ENCODE assay signal across 8 cellular contexts in the genomic region with DNA sequence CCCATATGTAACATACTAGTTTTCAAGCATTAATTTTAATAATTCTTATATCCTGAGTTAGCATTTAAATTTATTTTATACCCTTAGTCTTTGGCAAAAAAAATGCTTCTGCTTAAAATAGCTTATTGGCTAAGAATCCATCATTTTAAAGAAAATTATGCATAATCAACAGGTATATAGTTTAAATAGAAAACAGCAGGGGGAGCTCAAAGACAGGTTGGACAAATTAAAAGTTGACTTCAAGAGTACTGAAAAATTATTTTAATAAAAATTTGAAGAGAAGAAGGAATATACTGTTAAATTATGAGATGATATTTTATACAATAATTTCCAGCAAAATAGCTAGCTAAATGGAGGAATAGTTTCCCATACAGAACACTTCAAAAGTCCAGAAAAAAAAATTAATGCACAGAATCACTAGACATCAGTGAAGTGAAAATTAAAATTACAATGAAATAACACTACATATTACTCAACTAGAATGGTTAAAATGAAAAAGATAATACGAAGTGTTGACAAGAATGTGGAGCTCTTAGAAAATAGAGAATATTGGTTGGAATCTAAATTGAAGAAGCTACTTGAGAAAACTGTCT.
DNase-seq lines count a peak whose midpoint lies in the region; ATAC-seq and TF ChIP-seq lines count a peak whose summit lies in the region.

No MANE protein-coding gene starts in this region.

- H3K27me3 ChIP-seq in breast epithelium: no peaks in the 10 kb centered on the region

- no peak overlapping the region for H3K27ac ChIP-seq in breast epithelium

- H3K36me3 Mint-ChIP-seq in naive B cell: no peaks in the 10 kb centered on the region
- H3K36me3 Mint-ChIP-seq in activated naive CD4-positive, alpha-beta T cell treated with anti-CD3 and anti-CD28 coated beads, Interleukin-2, amount 10 ng/mL, durations not matched to agents 7 days and 5 days: no peaks in the 10 kb centered on the region

- H3K4me3 Mint-ChIP-seq in naive B cell: no peak overlapping the region
- no peak overlapping the region for H3K4me3 Mint-ChIP-seq in activated naive CD4-positive, alpha-beta T cell treated with anti-CD3 and anti-CD28 coated beads, Interleukin-2, amount 10 ng/mL, durations not matched to agents 7 days and 5 days

- H3K4me3 ChIP-seq in breast epithelium: no peak overlapping the region

- H3K27ac Mint-ChIP-seq in naive B cell: peak overlapping the region in 1 of 6 donors; percentile 32
- H3K27ac Mint-ChIP-seq in activated naive CD4-positive, alpha-beta T cell treated with anti-CD3 and anti-CD28 coated beads, Interleukin-2, amount 10 ng/mL, durations not matched to agents 7 days and 5 days: no peak overlapping the region

- no peaks in the 10 kb centered on the region for H3K27me3 Mint-ChIP-seq in naive B cell
- H3K27me3 Mint-ChIP-seq in activated naive CD4-positive, alpha-beta T cell treated with anti-CD3 and anti-CD28 coated beads, Interleukin-2, amount 10 ng/mL, durations not matched to agents 7 days and 5 days: no peaks in the 10 kb centered on the region

- ATAC-seq in naive B cell (ENCODE audit: low read depth in 2 of 2): peak; percentile 46 to 47
- no peak for ATAC-seq in stimulated activated naive CD8-positive, alpha-beta T cell treated with anti-CD3 and anti-CD28 coated beads, Interleukin-15, Interleukin-2, amounts not matched to agents 100 U/mL and 50 U/mL, for 24 hours

- intact Hi-C loops in breast epithelium (cut with DNase I; ENCODE audit: low total_unique reads): no loop called here

- DNase-seq in G401 (ENCODE audit: low spot score): peak; percentile 15
- peak; percentile 25 for DNase-seq in NCI-H1694 treated with DMSO at 0.1 percent for 48 hours (lab: John Stamatoyannopoulos, UW)
- no peak for DNase-seq in breast epithelium (ENCODE audit: low spot score in 2 of 2)
- DNase-seq in naive B cell: peak; percentile 30
- no peak for DNase-seq in activated CD4-positive, CD25-positive, alpha-beta regulatory T cell treated with anti-CD3 and anti-CD28 coated beads, Interleukin-2, amount 50 U/mL, for 72 hours
- DNase-seq in activated T-cell treated with anti-CD3 and anti-CD28 coated beads, Interleukin-2, amount 50 U/mL, for 1 hour: no peak
- no peak for DNase-seq in activated naive CD4-positive, alpha-beta T cell treated with anti-CD3 and anti-CD28 coated beads, Interleukin-2, amount 10 ng/mL, durations not matched to agents 7 days and 5 days
- no peak for DNase-seq in stimulated activated naive CD8-positive, alpha-beta T cell treated with anti-CD3 and anti-CD28 coated beads, Interleukin-15, Interleukin-2, amounts not matched to agents 100 U/mL and 50 U/mL, for 24 hours

- no peaks in the 10 kb centered on the region for H3K4me1 Mint-ChIP-seq in naive B cell
- H3K4me1 Mint-ChIP-seq in activated naive CD4-positive, alpha-beta T cell treated with anti-CD3 and anti-CD28 coated beads, Interleukin-2, amount 10 ng/mL, durations not matched to agents 7 days and 5 days: no peaks in the 10 kb centered on the region

- no peak for TF ChIP-seq POLR2A in breast epithelium (IDR thresholded peaks at IDR 0.05)

- H3K9me3 ChIP-seq in breast epithelium: no peaks in the 10 kb centered on the region

- in situ Hi-C loops in G401 (cut with HindIII; ENCODE audit: low sequenced_read_pairs): no loop called here

- no peaks in the 10 kb centered on the region for H3K4me1 ChIP-seq in breast epithelium

- CTCF ChIA-PET in activated naive CD4-positive, alpha-beta T cell treated with anti-CD3 and anti-CD28 coated beads, Interleukin-2, amount 10 ng/mL, durations not matched to agents 7 days and 5 days (lab: Charles Lee): interaction anchor here (0.7 to 5.0 kb wide), 13 partner anchors 9 to 295 kb away, joined by 3 to 32 read pairs (median 5); no protein-coding TSS in a partner anchor

- peak in 2 of 3 donors; percentile 39 to 60 for TF ChIP-seq CTCF in breast epithelium (IDR thresholded peaks at IDR 0.05)

- H3K9me3 Mint-ChIP-seq in naive B cell: no peaks in the 10 kb centered on the region
- H3K9me3 Mint-ChIP-seq in activated naive CD4-positive, alpha-beta T cell treated with anti-CD3 and anti-CD28 coated beads, Interleukin-2, amount 10 ng/mL, durations not matched to agents 7 days and 5 days: no peaks in the 10 kb centered on the region

- no peaks in the 10 kb centered on the region for H3K36me3 ChIP-seq in breast epithelium

Comparison
In these comparisons a context has a peak if more than half of its experiments do, and no peak if none do; other contexts are left out.
1. DNase-seq: peak in G401 (single experiment), NCI-H1694 treated with DMSO at 0.1 percent for 48 hours (single experiment) and naive B cell (single experiment); none in breast epithelium (0 of 2), activated CD4-positive, CD25-positive, alpha-beta regulatory T cell treated with anti-CD3 and anti-CD28 coated beads, Interleukin-2, amount 50 U/mL, for 72 hours (single experiment), activated T-cell treated with anti-CD3 and anti-CD28 coated beads, Interleukin-2, amount 50 U/mL, for 1 hour (single experiment), activated naive CD4-positive, alpha-beta T cell treated with anti-CD3 and anti-CD28 coated beads, Interleukin-2, amount 10 ng/mL, durations not matched to agents 7 days and 5 days (single experiment) and stimulated activated naive CD8-positive, alpha-beta T cell treated with anti-CD3 and anti-CD28 coated beads, Interleukin-15, Interleukin-2, amounts not matched to agents 100 U/mL and 50 U/mL, for 24 hours (single experiment).